In genomic region chr4:137648531-137648930, GRCh38 we compare ENCODE assay signal across 2 cellular contexts.
TF ChIP-seq lines count a peak whose summit lies in the region.

No MANE protein-coding gene starts in this region.

TF ChIP-seq in IMR-90, 13 proteins besides CTCF, POLR2A, EP300 and RAD21:
- no peak for TF ChIP-seq CHD1 (IDR thresholded peaks at IDR 0.05; ENCODE audit: low read depth, low read length)
- TF ChIP-seq MAZ (IDR thresholded peaks at IDR 0.05; ENCODE audit: borderline replicate concordance, low read depth, low read length), result no peak
- no peak for TF ChIP-seq RCOR1 (IDR thresholded peaks at IDR 0.05; ENCODE audit: insufficient replicate concordance, low read length)
- TF ChIP-seq MAFK (IDR thresholded peaks at IDR 0.05; ENCODE audit: low read depth, low read length), result no peak
- TF ChIP-seq NFE2L2 (IDR thresholded peaks at IDR 0.05; ENCODE audit: low read depth, low read length), result no peak
- TF ChIP-seq MXI1 (IDR thresholded peaks at IDR 0.05; ENCODE audit: borderline replicate concordance, low read depth, low read length), result no peak
- TF ChIP-seq RFX5 (IDR thresholded peaks at IDR 0.05; ENCODE audit: low read depth, low read length), result no peak
- TF ChIP-seq CEBPB (IDR thresholded peaks at IDR 0.05; ENCODE audit: low read depth, low read length), result no peak
- TF ChIP-seq, protein P1, sequence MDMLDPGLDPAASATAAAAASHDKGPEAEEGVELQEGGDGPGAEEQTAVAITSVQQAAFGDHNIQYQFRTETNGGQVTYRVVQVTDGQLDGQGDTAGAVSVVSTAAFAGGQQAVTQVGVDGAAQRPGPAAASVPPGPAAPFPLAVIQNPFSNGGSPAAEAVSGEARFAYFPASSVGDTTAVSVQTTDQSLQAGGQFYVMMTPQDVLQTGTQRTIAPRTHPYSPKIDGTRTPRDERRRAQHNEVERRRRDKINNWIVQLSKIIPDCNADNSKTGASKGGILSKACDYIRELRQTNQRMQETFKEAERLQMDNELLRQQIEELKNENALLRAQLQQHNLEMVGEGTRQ (IDR thresholded peaks at IDR 0.05; ENCODE audit: low read depth, low read length), result no peak
- no peak for TF ChIP-seq BHLHE40 (IDR thresholded peaks at IDR 0.05; ENCODE audit: low read depth, low read length)
- TF ChIP-seq SMC3 (IDR thresholded peaks at IDR 0.05; ENCODE audit: low read depth, low read length), result no peak
- TF ChIP-seq, protein P2, sequence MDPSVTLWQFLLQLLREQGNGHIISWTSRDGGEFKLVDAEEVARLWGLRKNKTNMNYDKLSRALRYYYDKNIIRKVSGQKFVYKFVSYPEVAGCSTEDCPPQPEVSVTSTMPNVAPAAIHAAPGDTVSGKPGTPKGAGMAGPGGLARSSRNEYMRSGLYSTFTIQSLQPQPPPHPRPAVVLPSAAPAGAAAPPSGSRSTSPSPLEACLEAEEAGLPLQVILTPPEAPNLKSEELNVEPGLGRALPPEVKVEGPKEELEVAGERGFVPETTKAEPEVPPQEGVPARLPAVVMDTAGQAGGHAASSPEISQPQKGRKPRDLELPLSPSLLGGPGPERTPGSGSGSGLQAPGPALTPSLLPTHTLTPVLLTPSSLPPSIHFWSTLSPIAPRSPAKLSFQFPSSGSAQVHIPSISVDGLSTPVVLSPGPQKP (IDR thresholded peaks at IDR 0.05; ENCODE audit: borderline replicate concordance, low read depth, low read length), result no peak
- no peak for TF ChIP-seq FOS (IDR thresholded peaks at IDR 0.05; ENCODE audit: low read depth, low read length)

TF ChIP-seq in H1, 55 proteins besides CTCF, POLR2A, EP300 and RAD21:
- TF ChIP-seq CTBP2 (IDR thresholded peaks at IDR 0.05; ENCODE audit: borderline replicate concordance, insufficient read depth, insufficient read length, low read length), result no peak
- no peak for TF ChIP-seq SP2 (IDR thresholded peaks at IDR 0.05; ENCODE audit: low read length)
- TF ChIP-seq BRCA1 (IDR thresholded peaks at IDR 0.05; ENCODE audit: low read depth, low read length), result no peak
- TF ChIP-seq SP4 (IDR thresholded peaks at IDR 0.05; ENCODE audit: low read length), result no peak
- TF ChIP-seq SIX5 (IDR thresholded peaks at IDR 0.05; ENCODE audit: low read depth, low read length), result no peak
- no peak for TF ChIP-seq CBX5 (IDR thresholded peaks at IDR 0.05; ENCODE audit: low read depth, low read length)
- TF ChIP-seq JUN (IDR thresholded peaks at IDR 0.05; ENCODE audit: low read depth, low read length), result no peak
- no peak for TF ChIP-seq JUND (IDR thresholded peaks at IDR 0.05; ENCODE audit: low read length)
- no peak for TF ChIP-seq SIRT6 (IDR thresholded peaks at IDR 0.05; ENCODE audit: low read length)
- TF ChIP-seq PHF8 (conservative IDR thresholded peaks at IDR 0.05; ENCODE audit: low read depth, low read length), result no peak
- TF ChIP-seq RBBP5 (IDR thresholded peaks at IDR 0.05; ENCODE audit: borderline replicate concordance, low read depth, low read length), result no peak
- no peak for TF ChIP-seq TAF7 (optimal IDR thresholded peaks at IDR 0.05; ENCODE audit: borderline replicate concordance, low read depth, low read length)
- TF ChIP-seq RFX5 (IDR thresholded peaks at IDR 0.05; ENCODE audit: borderline replicate concordance, low read depth, low read length), result no peak
- TF ChIP-seq NANOG (IDR thresholded peaks at IDR 0.05; ENCODE audit: insufficient read depth, low read depth, low read length, poor library complexity, severe bottlenecking), result no peak
- TF ChIP-seq, protein P3, sequence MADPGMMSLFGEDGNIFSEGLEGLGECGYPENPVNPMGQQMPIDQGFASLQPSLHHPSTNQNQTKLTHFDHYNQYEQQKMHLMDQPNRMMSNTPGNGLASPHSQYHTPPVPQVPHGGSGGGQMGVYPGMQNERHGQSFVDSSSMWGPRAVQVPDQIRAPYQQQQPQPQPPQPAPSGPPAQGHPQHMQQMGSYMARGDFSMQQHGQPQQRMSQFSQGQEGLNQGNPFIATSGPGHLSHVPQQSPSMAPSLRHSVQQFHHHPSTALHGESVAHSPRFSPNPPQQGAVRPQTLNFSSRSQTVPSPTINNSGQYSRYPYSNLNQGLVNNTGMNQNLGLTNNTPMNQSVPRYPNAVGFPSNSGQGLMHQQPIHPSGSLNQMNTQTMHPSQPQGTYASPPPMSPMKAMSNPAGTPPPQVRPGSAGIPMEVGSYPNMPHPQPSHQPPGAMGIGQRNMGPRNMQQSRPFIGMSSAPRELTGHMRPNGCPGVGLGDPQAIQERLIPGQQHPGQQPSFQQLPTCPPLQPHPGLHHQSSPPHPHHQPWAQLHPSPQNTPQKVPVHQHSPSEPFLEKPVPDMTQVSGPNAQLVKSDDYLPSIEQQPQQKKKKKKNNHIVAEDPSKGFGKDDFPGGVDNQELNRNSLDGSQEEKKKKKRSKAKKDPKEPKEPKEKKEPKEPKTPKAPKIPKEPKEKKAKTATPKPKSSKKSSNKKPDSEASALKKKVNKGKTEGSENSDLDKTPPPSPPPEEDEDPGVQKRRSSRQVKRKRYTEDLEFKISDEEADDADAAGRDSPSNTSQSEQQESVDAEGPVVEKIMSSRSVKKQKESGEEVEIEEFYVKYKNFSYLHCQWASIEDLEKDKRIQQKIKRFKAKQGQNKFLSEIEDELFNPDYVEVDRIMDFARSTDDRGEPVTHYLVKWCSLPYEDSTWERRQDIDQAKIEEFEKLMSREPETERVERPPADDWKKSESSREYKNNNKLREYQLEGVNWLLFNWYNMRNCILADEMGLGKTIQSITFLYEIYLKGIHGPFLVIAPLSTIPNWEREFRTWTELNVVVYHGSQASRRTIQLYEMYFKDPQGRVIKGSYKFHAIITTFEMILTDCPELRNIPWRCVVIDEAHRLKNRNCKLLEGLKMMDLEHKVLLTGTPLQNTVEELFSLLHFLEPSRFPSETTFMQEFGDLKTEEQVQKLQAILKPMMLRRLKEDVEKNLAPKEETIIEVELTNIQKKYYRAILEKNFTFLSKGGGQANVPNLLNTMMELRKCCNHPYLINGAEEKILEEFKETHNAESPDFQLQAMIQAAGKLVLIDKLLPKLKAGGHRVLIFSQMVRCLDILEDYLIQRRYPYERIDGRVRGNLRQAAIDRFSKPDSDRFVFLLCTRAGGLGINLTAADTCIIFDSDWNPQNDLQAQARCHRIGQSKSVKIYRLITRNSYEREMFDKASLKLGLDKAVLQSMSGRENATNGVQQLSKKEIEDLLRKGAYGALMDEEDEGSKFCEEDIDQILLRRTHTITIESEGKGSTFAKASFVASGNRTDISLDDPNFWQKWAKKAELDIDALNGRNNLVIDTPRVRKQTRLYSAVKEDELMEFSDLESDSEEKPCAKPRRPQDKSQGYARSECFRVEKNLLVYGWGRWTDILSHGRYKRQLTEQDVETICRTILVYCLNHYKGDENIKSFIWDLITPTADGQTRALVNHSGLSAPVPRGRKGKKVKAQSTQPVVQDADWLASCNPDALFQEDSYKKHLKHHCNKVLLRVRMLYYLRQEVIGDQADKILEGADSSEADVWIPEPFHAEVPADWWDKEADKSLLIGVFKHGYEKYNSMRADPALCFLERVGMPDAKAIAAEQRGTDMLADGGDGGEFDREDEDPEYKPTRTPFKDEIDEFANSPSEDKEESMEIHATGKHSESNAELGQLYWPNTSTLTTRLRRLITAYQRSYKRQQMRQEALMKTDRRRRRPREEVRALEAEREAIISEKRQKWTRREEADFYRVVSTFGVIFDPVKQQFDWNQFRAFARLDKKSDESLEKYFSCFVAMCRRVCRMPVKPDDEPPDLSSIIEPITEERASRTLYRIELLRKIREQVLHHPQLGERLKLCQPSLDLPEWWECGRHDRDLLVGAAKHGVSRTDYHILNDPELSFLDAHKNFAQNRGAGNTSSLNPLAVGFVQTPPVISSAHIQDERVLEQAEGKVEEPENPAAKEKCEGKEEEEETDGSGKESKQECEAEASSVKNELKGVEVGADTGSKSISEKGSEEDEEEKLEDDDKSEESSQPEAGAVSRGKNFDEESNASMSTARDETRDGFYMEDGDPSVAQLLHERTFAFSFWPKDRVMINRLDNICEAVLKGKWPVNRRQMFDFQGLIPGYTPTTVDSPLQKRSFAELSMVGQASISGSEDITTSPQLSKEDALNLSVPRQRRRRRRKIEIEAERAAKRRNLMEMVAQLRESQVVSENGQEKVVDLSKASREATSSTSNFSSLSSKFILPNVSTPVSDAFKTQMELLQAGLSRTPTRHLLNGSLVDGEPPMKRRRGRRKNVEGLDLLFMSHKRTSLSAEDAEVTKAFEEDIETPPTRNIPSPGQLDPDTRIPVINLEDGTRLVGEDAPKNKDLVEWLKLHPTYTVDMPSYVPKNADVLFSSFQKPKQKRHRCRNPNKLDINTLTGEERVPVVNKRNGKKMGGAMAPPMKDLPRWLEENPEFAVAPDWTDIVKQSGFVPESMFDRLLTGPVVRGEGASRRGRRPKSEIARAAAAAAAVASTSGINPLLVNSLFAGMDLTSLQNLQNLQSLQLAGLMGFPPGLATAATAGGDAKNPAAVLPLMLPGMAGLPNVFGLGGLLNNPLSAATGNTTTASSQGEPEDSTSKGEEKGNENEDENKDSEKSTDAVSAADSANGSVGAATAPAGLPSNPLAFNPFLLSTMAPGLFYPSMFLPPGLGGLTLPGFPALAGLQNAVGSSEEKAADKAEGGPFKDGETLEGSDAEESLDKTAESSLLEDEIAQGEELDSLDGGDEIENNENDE (IDR thresholded peaks at IDR 0.05; ENCODE audit: insufficient replicate concordance, low read length), result no peak
- no peak for TF ChIP-seq BACH1 (IDR thresholded peaks at IDR 0.05; ENCODE audit: low read length)
- TF ChIP-seq CHD1 (IDR thresholded peaks at IDR 0.05; ENCODE audit: low read depth, low read length), result no peak
- no peak for TF ChIP-seq HDAC6 (IDR thresholded peaks at IDR 0.05; ENCODE audit: low read depth, low read length)
- no peak for TF ChIP-seq SIN3A (conservative IDR thresholded peaks at IDR 0.05 in 1 of 2, IDR thresholded peaks at IDR 0.05 in 1 of 2; ENCODE audit: low read depth in 1 of 2, low read length in 2 of 2)
- no peak for TF ChIP-seq GABPA (IDR thresholded peaks at IDR 0.05; ENCODE audit: borderline replicate concordance, insufficient read depth, low read length)
TF ChIP-seq in H1: peak in this region for 0.
